In genomic region chr2:9156483-9156882, GRCh38 we compare ENCODE assay signal across 1 cellular context.
TF ChIP-seq lines count a peak whose summit lies in the region.

No MANE protein-coding gene starts in this region.

TF ChIP-seq in HepG2, 621 proteins besides CTCF, POLR2A, EP300 and RAD21 (continued from another document):
- peak; percentile 19; the same call in 1 of the 2 replicates for TF ChIP-seq ZBTB40 (IDR thresholded peaks at IDR 0.05)
- no peak for TF ChIP-seq ZBTB40 (CRISPR knock-in tag; IDR thresholded peaks at IDR 0.05)
- TF ChIP-seq CCDC6 (CRISPR knock-in tag; IDR thresholded peaks at IDR 0.05): no peak
- TF ChIP-seq ZNF572 (CRISPR knock-in tag; IDR thresholded peaks at IDR 0.05): no peak
- TF ChIP-seq JARID2 (CRISPR knock-in tag; IDR thresholded peaks at IDR 0.05; ENCODE audit: insufficient replicate concordance): no peak
- TF ChIP-seq RBFOX2 (IDR thresholded peaks at IDR 0.05; ENCODE audit: low read depth, low read length): no peak
- TF ChIP-seq ZUFSP (CRISPR knock-in tag; IDR thresholded peaks at IDR 0.05; ENCODE audit: borderline replicate concordance): no peak
- no peak for TF ChIP-seq MBNL3 (CRISPR knock-in tag; conservative IDR thresholded peaks at IDR 0.05)
- no peak for TF ChIP-seq PHF8 (CRISPR knock-in tag; IDR thresholded peaks at IDR 0.05)
- TF ChIP-seq ETV5 (CRISPR knock-in tag; IDR thresholded peaks at IDR 0.05; ENCODE audit: borderline replicate concordance): no peak
- TF ChIP-seq NFE2L1 (CRISPR knock-in tag; IDR thresholded peaks at IDR 0.05; ENCODE audit: borderline replicate concordance): no peak
- TF ChIP-seq CBX2 (IDR thresholded peaks at IDR 0.05; ENCODE audit: low read depth, low read length): no peak
- no peak for TF ChIP-seq CBX2 (CRISPR knock-in tag; IDR thresholded peaks at IDR 0.05; ENCODE audit: low read depth)
- TF ChIP-seq FOXA1 (IDR thresholded peaks at IDR 0.05): no peak
- no peak for TF ChIP-seq FOXA1 (CRISPR knock-in tag; IDR thresholded peaks at IDR 0.05)
- no peak for TF ChIP-seq ZNF276 (CRISPR knock-in tag; IDR thresholded peaks at IDR 0.05; ENCODE audit: low read depth)
- no peak for TF ChIP-seq SNAPC4 (CRISPR knock-in tag; IDR thresholded peaks at IDR 0.05)
TF ChIP-seq in HepG2: peak in this region for 6.
